ENCODE assay signal across 25 cellular contexts in genomic region chr4:7252510-7253340, GRCh38.
"Had no signal": no experiment of that assay in that cellular context is flagged by ENCODE, and none has a peak within 500 bp of the region (broad histone marks: within the 10 kb centered on the region; RNA-seq: fewer than 3 reads in every experiment).

No MANE protein-coding gene starts in this region.

- H3K4me1 Mint-ChIP-seq: activated CD4-positive, alpha-beta T cell treated with anti-CD3 and anti-CD28 coated beads for 36 hours; activated naive CD4-positive, alpha-beta T cell treated with anti-CD3 and anti-CD28 coated beads, Interleukin-2, amount 10 ng/mL, durations not matched to agents 7 days and 5 days; activated naive CD8-positive, alpha-beta T cell treated with anti-CD3 and anti-CD28 coated beads, Interleukin-2, amount 10 ng/mL, durations not matched to agents 7 days and 5 days; natural killer cell had no signal

- DNase-seq: activated B cell treated with CpG ODN at 0.5 μM for 24 hours; activated CD4-positive, alpha-beta T cell treated with anti-CD3 and anti-CD28 coated beads for 36 hours; activated CD4-positive, alpha-beta T cell treated with anti-CD3 and anti-CD28 coated beads, Interleukin-2, amount 50 U/mL, for 48 hours; activated CD8-positive, alpha-beta memory T cell treated with anti-CD3 and anti-CD28 coated beads for 24 hours; activated effector memory CD4-positive, alpha-beta T cell treated with anti-CD3 and anti-CD28 coated beads, Interleukin-2, amount 50 U/mL, for 16 hours; activated naive CD4-positive, alpha-beta T cell treated with anti-CD3 and anti-CD28 coated beads, Interleukin-2, amount 10 ng/mL, durations not matched to agents 7 days and 5 days; activated naive CD8-positive, alpha-beta T cell treated with anti-CD3 and anti-CD28 coated beads, Interleukin-2, amount 10 ng/mL, durations not matched to agents 7 days and 5 days; brain microvascular endothelial cell; dorsolateral prefrontal cortex; foreskin fibroblast; kidney glomerular epithelial cell; lower lobe of right lung; mesenchymal stem cell; natural killer cell; right cardiac atrium; spleen; stimulated activated naive CD4-positive, alpha-beta T cell; T-helper 1 cell; tibial artery; upper lobe of right lung had no signal

- H3K36me3 Mint-ChIP-seq: activated naive CD4-positive, alpha-beta T cell treated with anti-CD3 and anti-CD28 coated beads, Interleukin-2, amount 10 ng/mL, durations not matched to agents 7 days and 5 days; activated naive CD8-positive, alpha-beta T cell treated with anti-CD3 and anti-CD28 coated beads, Interleukin-2, amount 10 ng/mL, durations not matched to agents 7 days and 5 days; natural killer cell had no signal

- H3K27ac ChIP-seq: ascending aorta, brain microvascular endothelial cell, coronary artery, dorsolateral prefrontal cortex, heart left ventricle, left lung, lower lobe of right lung, spleen, suprapubic skin, tibial artery, upper lobe of right lung had no signal

- H3K9me3 Mint-ChIP-seq: activated naive CD4-positive, alpha-beta T cell treated with anti-CD3 and anti-CD28 coated beads, Interleukin-2, amount 10 ng/mL, durations not matched to agents 7 days and 5 days; activated naive CD8-positive, alpha-beta T cell treated with anti-CD3 and anti-CD28 coated beads, Interleukin-2, amount 10 ng/mL, durations not matched to agents 7 days and 5 days; natural killer cell had no signal

- H3K27ac Mint-ChIP-seq: activated B cell treated with CpG ODN at 0.5 μM for 24 hours; activated CD4-positive, alpha-beta T cell treated with anti-CD3 and anti-CD28 coated beads for 36 hours; activated naive CD4-positive, alpha-beta T cell treated with anti-CD3 and anti-CD28 coated beads, Interleukin-2, amount 10 ng/mL, durations not matched to agents 7 days and 5 days; activated naive CD8-positive, alpha-beta T cell treated with anti-CD3 and anti-CD28 coated beads, Interleukin-2, amount 10 ng/mL, durations not matched to agents 7 days and 5 days; natural killer cell had no signal

- H3K36me3 ChIP-seq: ascending aorta, brain microvascular endothelial cell, heart left ventricle, left lung, lower lobe of right lung, spleen, suprapubic skin, tibial artery, upper lobe of right lung had no signal

- H3K27me3 ChIP-seq: ascending aorta, brain microvascular endothelial cell, dorsolateral prefrontal cortex, heart left ventricle, suprapubic skin, upper lobe of right lung had no signal

- H3K4me3 ChIP-seq: ascending aorta, coronary artery, dorsolateral prefrontal cortex, heart left ventricle, left lung, lower lobe of right lung, spleen, suprapubic skin, tibial artery, upper lobe of right lung had no signal

- H3K4me3 Mint-ChIP-seq: activated B cell treated with CpG ODN at 0.5 μM for 24 hours; activated CD4-positive, alpha-beta T cell treated with anti-CD3 and anti-CD28 coated beads for 36 hours; activated naive CD4-positive, alpha-beta T cell treated with anti-CD3 and anti-CD28 coated beads, Interleukin-2, amount 10 ng/mL, durations not matched to agents 7 days and 5 days; activated naive CD8-positive, alpha-beta T cell treated with anti-CD3 and anti-CD28 coated beads, Interleukin-2, amount 10 ng/mL, durations not matched to agents 7 days and 5 days; natural killer cell had no signal

- H3K4me1 ChIP-seq: lower lobe of right lung, spleen, upper lobe of right lung had no signal

- H3K9me3 ChIP-seq: ascending aorta, left lung, lower lobe of right lung, suprapubic skin, tibial artery, upper lobe of right lung had no signal

- H3K27me3 Mint-ChIP-seq: activated naive CD8-positive, alpha-beta T cell treated with anti-CD3 and anti-CD28 coated beads, Interleukin-2, amount 10 ng/mL, durations not matched to agents 7 days and 5 days had no signal
